Comparison of ENCODE assay signal across 2 cellular contexts in the genomic region with DNA sequence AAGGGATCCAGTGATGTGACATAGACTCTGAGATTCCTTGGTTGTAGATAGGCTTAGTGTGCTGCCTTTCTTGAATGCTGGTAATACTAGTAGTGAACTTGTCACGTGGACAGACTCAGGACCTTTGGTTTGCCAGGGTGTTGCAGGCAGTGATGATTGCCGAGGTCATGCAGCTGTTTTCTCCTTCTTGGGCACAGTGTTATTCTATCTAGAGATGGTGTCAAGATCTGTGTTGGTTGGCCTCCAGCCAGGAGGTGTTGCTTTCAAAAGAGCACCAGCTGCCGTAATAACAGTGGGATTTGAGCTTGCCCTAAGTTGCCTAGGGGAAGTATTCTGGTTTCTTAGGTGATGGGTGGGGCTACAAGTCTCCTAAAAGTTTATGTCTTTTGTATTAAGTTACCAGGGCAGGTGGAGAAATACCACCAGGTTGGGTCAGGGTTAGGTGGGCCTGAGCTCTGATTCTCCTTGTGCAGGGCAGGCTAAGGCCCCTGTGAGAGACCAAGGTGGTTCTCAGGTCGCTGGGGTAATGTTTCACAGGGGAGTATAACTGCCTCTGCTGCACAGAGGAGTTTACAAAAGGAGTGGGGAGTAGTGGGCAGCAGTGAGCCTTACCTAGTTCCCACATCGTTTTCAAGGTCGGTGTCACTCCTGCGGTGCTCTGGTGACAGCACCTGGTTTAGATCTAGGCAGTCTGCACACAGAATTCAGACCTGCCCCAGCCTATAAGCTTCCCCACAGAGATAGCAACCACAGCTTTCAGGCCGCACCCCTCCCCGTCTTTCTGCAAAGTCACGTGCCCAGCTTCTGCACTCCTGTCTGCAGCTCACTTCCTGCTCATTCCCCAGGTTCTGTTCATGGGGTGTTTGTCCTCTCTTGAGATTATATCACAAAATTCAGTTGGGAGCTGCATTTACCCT.
TF ChIP-seq lines count a peak whose summit lies in the region.

No MANE protein-coding gene starts in this region.

TF ChIP-seq in HEK293T, 16 proteins besides CTCF, POLR2A, EP300 and RAD21 (continued from another document):
- no peak for TF ChIP-seq LEF1 (IDR thresholded peaks at IDR 0.05; ENCODE audit: borderline replicate concordance)

TF ChIP-seq in K562, 482 proteins besides CTCF, POLR2A, EP300 and RAD21 (continued from another document):
- TF ChIP-seq, protein P1, sequence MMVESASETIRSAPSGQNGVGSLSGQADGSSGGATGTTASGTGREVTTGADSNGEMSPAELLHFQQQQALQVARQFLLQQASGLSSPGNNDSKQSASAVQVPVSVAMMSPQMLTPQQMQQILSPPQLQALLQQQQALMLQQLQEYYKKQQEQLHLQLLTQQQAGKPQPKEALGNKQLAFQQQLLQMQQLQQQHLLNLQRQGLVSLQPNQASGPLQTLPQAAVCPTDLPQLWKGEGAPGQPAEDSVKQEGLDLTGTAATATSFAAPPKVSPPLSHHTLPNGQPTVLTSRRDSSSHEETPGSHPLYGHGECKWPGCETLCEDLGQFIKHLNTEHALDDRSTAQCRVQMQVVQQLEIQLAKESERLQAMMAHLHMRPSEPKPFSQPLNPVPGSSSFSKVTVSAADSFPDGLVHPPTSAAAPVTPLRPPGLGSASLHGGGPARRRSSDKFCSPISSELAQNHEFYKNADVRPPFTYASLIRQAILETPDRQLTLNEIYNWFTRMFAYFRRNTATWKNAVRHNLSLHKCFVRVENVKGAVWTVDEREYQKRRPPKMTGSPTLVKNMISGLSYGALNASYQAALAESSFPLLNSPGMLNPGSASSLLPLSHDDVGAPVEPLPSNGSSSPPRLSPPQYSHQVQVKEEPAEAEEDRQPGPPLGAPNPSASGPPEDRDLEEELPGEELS (CRISPR knock-in tag; IDR thresholded peaks at IDR 0.05; ENCODE audit: borderline replicate concordance): no peak
- TF ChIP-seq SREBF2 (CRISPR knock-in tag; IDR thresholded peaks at IDR 0.05) (no peak), NCOA6 (IDR thresholded peaks at IDR 0.05) (no peak), RUNX1 (IDR thresholded peaks at IDR 0.05; ENCODE audit: low read depth) (no peak), ZBTB7A (IDR thresholded peaks at IDR 0.05; ENCODE audit: borderline replicate concordance, control insufficient read depth, low read depth, low read length) (no peak), BHLHE40 (IDR thresholded peaks at IDR 0.05; ENCODE audit: low read length) (peak; percentile 56; the same call in 1 of the 2 replicates), ZNF707 (CRISPR knock-in tag; conservative IDR thresholded peaks at IDR 0.05) (no peak), EGR1 (conservative IDR thresholded peaks at IDR 0.05) (no peak), NR2C2 (CRISPR knock-in tag; IDR thresholded peaks at IDR 0.05) (no peak), NR2C2 (tag; IDR thresholded peaks at IDR 0.05) (no peak), KDM2B (CRISPR knock-in tag; IDR thresholded peaks at IDR 0.05) (no peak), BCL6 (CRISPR knock-in tag; IDR thresholded peaks at IDR 0.05) (no peak)
- TF ChIP-seq, protein P2, sequence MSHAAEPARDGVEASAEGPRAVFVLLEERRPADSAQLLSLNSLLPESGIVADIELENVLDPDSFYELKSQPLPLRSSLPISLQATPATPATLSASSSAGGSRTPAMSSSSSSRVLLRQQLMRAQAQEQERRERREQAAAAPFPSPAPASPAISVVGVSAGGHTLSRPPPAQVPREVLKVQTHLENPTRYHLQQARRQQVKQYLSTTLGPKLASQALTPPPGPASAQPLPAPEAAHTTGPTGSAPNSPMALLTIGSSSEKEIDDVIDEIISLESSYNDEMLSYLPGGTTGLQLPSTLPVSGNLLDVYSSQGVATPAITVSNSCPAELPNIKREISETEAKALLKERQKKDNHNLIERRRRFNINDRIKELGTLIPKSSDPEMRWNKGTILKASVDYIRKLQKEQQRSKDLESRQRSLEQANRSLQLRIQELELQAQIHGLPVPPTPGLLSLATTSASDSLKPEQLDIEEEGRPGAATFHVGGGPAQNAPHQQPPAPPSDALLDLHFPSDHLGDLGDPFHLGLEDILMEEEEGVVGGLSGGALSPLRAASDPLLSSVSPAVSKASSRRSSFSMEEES (CRISPR knock-in tag; IDR thresholded peaks at IDR 0.05): peak; percentile 26; the same call in 1 of the 2 replicates
